Comparison of ENCODE assay signal across 8 cellular contexts in genomic region chr10:121974535-121975294, GRCh38. TPM values are rescaled to one million over a fixed set of nuclear protein-coding genes. Genes with fewer than 3 reads are reported as not detected.
A peak's percentile ranks its signal among the peaks of the same experiment; 100 is the strongest.
DNase-seq lines count a peak whose midpoint lies in the region; ATAC-seq, FAIRE-seq and TF ChIP-seq lines count a peak whose summit lies in the region.

Gene NSMCE4A (minus strand): TSS chr10:121975217. CDS start chr10:121975165, 52 bp downstream.

- H3K27ac Mint-ChIP-seq in immature natural killer cell = peak within 1 kb of the TSS in 4 of 6 donors; percentile 10 to 71 (median 62)

- H3K27me3 ChIP-seq in bronchial epithelial cell (ENCODE audit: control insufficient read depth, insufficient read depth, low read length) = no peaks in the 10 kb centered on the region

- peak; percentile 79 for ATAC-seq in HG02840 (IDR thresholded peaks at IDR 0.05; ENCODE audit: low FRiP score, unreplicated experiment)

- peak within 1 kb of the TSS; percentile 75 to 85 (median 81) for H3K4me3 Mint-ChIP-seq in immature natural killer cell

- peak; percentile 46 for DNase-seq in NK-92 treated with Interleukin-12 subunit alpha and Interleukin-12 subunit beta, amount 100 ng/mL, for 24 hours (lab: John Stamatoyannopoulos, UW)
- DNase-seq in NK-92 (lab: John Stamatoyannopoulos, UW; ENCODE audit: unreplicated experiment) (no peak), NCI-H146 treated with DMSO at 0.1 percent for 48 hours (lab: John Stamatoyannopoulos, UW; ENCODE audit: unreplicated experiment) (peak; percentile 34), bronchial epithelial cell (ENCODE audit: low read depth) (peak; percentile 43), immature natural killer cell (peak; percentile 57 to 69 (median 68)), smooth muscle cell of the brain vasculature (ENCODE audit: low read depth, low spot score) (peak; percentile 28)

- H3K27me3 Mint-ChIP-seq in immature natural killer cell (ENCODE audit: low read depth in 3 of 3) = peaks cover 0 to 4% (median 0%) of the 10 kb centered on the region in 3 donors

- TF ChIP-seq CTCF in WI38 (IDR thresholded peaks at IDR 0.05; ENCODE audit: low read depth, low read length) (no peak; the same call in 1 of the 2 replicates), bronchial epithelial cell (IDR thresholded peaks at IDR 0.05; ENCODE audit: insufficient read depth, low read length, severe bottlenecking) (no peak)

- H3K36me3 ChIP-seq in bronchial epithelial cell (ENCODE audit: control insufficient read depth, insufficient read depth, low read length) = peaks cover 3% of the 10 kb centered on the region

- peaks cover 4 to 17% (median 7%) of the 10 kb centered on the region in 3 donors for H3K36me3 Mint-ChIP-seq in immature natural killer cell

- H3K4me3 ChIP-seq in WI38 (ENCODE audit: low read depth, low read length) (peak within 1 kb of the TSS; percentile 85), bronchial epithelial cell (ENCODE audit: low read depth, low read length) (peak within 1 kb of the TSS; percentile 76)

- FAIRE-seq in bronchial epithelial cell (lab: Jason Lieb, UNC) = no peak

- no peaks in the 10 kb centered on the region for H3K9me3 Mint-ChIP-seq in immature natural killer cell

- H3K4me1 Mint-ChIP-seq in immature natural killer cell = peaks cover 25 to 26% of the 10 kb centered on the region in 2 donors

RNA-seq across cellular contexts. Expression of gene NSMCE4A, which starts in this region (rescaled TPM):
- 17.6 and 23.4 TPM in 2 replicates for total RNA-seq in bronchial epithelial cell
- 10 to 100 TPM; 38.5 to 79.6 (median 48.7) TPM for polyA plus RNA-seq in immature natural killer cell
